In the genomic region with DNA sequence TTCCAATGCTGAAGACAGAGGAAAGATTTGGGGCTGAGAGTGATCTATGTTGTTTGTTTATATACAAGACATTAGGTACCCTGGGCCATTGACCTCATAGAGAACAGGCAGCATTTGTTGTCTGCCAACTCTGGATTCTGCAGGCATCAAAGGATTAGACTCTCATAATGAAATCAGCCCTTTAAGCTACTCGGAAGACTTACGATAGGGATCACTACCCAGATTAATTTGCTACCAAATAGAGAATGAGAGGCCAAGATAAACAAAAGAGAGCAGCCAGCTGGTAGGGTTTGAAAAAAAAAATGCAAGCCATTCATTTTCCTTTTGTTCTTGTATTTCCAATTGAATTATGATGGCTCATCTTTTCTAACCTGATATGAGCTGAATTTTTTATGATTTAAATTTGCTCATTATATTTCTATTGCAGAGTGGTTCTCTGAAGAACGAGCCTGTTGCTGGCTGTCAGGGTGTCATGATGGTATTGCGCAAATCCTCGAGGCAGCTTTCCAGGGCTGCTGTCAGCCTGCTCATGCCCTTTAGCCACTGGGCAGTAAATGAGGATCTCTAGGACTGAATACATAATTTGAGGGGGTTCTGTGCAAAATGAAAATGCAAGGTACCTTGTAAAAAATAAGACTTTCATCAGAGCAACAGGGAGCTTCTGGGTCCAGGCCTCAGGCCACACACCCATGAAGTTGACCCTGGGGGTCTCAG, we compare ENCODE assay signal across 9 cellular contexts.
A peak's percentile ranks its signal among the peaks of the same experiment; 100 is the strongest.
DNase-seq lines count a peak whose midpoint lies in the region; ATAC-seq and TF ChIP-seq lines count a peak whose summit lies in the region.
"Had no signal": no experiment of that assay in that cellular context is flagged by ENCODE, and none has a peak within 500 bp of the region (broad histone marks: within the 10 kb centered on the region; RNA-seq: fewer than 3 reads in every experiment).

No MANE protein-coding gene starts in this region.

- no peaks in the 10 kb centered on the region for H3K36me3 ChIP-seq in heart left ventricle
- H3K36me3 ChIP-seq in thyroid gland, result no peaks in the 10 kb centered on the region

- H3K4me1 ChIP-seq in heart left ventricle, result peaks cover 0 to 9% (median 0%) of the 10 kb centered on the region in 12 donors
- H3K4me1 ChIP-seq in thyroid gland, result peaks cover 19 to 20% of the 10 kb centered on the region in 2 donors

- no peak for TF ChIP-seq CTCF in heart left ventricle (IDR thresholded peaks at IDR 0.05)
- no peak for TF ChIP-seq CTCF in thyroid gland (IDR thresholded peaks at IDR 0.05)

- intact Hi-C loops in heart left ventricle (cut with DNase I) (no loop called here), thyroid gland (cut with DNase I) (no loop called here)

- TF ChIP-seq POLR2A in heart left ventricle (IDR thresholded peaks at IDR 0.05) (no peak), thyroid gland (IDR thresholded peaks at IDR 0.05) (no peak)

- in situ Hi-C loops in ACHN (cut with HindIII; ENCODE audit: low pct_ligation_motif_present, low pct_unique_long_range_greater_than_20kb, low sequenced_read_pairs), result no loop called here

- peak; percentile 22 for DNase-seq in NCI-H345 (lab: John Stamatoyannopoulos, UW)
- no peak for DNase-seq in NCI-H345 treated with DMSO at 0.1 percent for 48 hours (lab: John Stamatoyannopoulos, UW; ENCODE audit: unreplicated experiment)
- peak; percentile 88 for DNase-seq in SHP77 treated with DMSO at 0.1 percent for 48 hours (lab: John Stamatoyannopoulos, UW)
- DNase-seq in heart left ventricle, result peak in 3 of 5 donors; percentile 49 to 65 (median 53)
- peak; percentile 70 to 76 for DNase-seq in thyroid gland
- no peak for DNase-seq in ACHN
- DNase-seq: naive thymus-derived CD8-positive, alpha-beta T cell had no signal

- WGBS in heart left ventricle, 4 donors, result 25 to 56% (median 37%) methylated on average over 5 of the region's 5 CpGs
- WGBS in thyroid gland, 2 donors, result 15 to 21% methylated on average over 5 of the region's 5 CpGs

- H3K4me3 ChIP-seq in heart left ventricle (no peak overlapping the region), thyroid gland (replicated peaks in 1 of 3) (no peak overlapping the region)

- H3K9me3 ChIP-seq in heart left ventricle (peaks cover 0 to 10% (median 0%) of the 10 kb centered on the region in 12 donors), thyroid gland (no peaks in the 10 kb centered on the region)

- H3K27me3 ChIP-seq in heart left ventricle, result no peaks in the 10 kb centered on the region
- no peaks in the 10 kb centered on the region for H3K27me3 ChIP-seq in thyroid gland

- ATAC-seq in heart left ventricle, result peak; percentile 76 to 88 (median 80)
- no peak for ATAC-seq in GM21360 (IDR thresholded peaks at IDR 0.05; ENCODE audit: unreplicated experiment)
- no peak for ATAC-seq in GM21515 (IDR thresholded peaks at IDR 0.05; ENCODE audit: unreplicated experiment)
- ATAC-seq: naive thymus-derived CD8-positive, alpha-beta T cell had no signal

- H3K27ac ChIP-seq in heart left ventricle, result no peak overlapping the region
- peak overlapping the region in 2 of 3 donors; percentile 20 to 44 for H3K27ac ChIP-seq in thyroid gland

Comparison
In these comparisons a context has a peak if more than half of its experiments do, and no peak if none do; other contexts are left out.
1. DNase-seq: peak in NCI-H345 (single experiment), SHP77 treated with DMSO at 0.1 percent for 48 hours (single experiment), heart left ventricle (3 of 5) and thyroid gland (2 of 2); none in NCI-H345 treated with DMSO at 0.1 percent for 48 hours (single experiment) and ACHN (single experiment).
2. ATAC-seq: peak in heart left ventricle (4 of 4); none in GM21360 (single experiment) and GM21515 (single experiment).
3. H3K27ac ChIP-seq: peak in thyroid gland (2 of 3); none in heart left ventricle (0 of 12).